Comparison of ENCODE assay signal across 12 cellular contexts in genomic region chr16:88566158-88566557, GRCh38. TPM values are rescaled to one million over a fixed set of nuclear protein-coding genes. Genes with fewer than 3 reads are reported as not detected.
DNase-seq lines count a peak whose midpoint lies in the region; ATAC-seq and TF ChIP-seq lines count a peak whose summit lies in the region.
"Had no signal": no experiment of that assay in that cellular context is flagged by ENCODE, and none has a peak within 500 bp of the region (broad histone marks: within the 10 kb centered on the region; RNA-seq: fewer than 3 reads in every experiment).

No MANE protein-coding gene starts in this region.

- no peak overlapping the region for H2BK120ac ChIP-seq in neuronal stem cell (ENCODE audit: low read depth, low read length)

- H3K14ac ChIP-seq in neuronal stem cell (ENCODE audit: low read length) = no peak overlapping the region

- CTCF ChIA-PET in MCF 10A (lab: Yijun Ruan, JAX) = no interaction called here

- H2BK12ac ChIP-seq in neuronal stem cell (ENCODE audit: low read length) = no peak overlapping the region

- no peak overlapping the region for H3K4me3 Mint-ChIP-seq in MCF 10A (ENCODE audit: unreplicated experiment)
- no peak overlapping the region for H3K4me3 Mint-ChIP-seq in activated naive CD8-positive, alpha-beta T cell treated with anti-CD3 and anti-CD28 coated beads, Interleukin-2, amount 10 ng/mL, durations not matched to agents 7 days and 5 days
- no peak overlapping the region for H3K4me3 Mint-ChIP-seq in natural killer cell treated with Interleukin-12 subunit alpha and Interleukin-12 subunit beta and Interleukin-15 and Interleukin-18, amount 100 ng/mL, for 72 hours

- TF ChIP-seq CTCF in MCF 10A (IDR thresholded peaks at IDR 0.05; ENCODE audit: unreplicated experiment) (no peak), breast epithelium (IDR thresholded peaks at IDR 0.05) (no peak)

- WGBS in neuronal stem cell (ENCODE audit: extremely low coverage in 2 of 2, insufficient read length in 2 of 2, insufficient replicate concordance in 1 of 2), 2 donors = no CpG with 5 or more reads among the region's 6 CpGs

- no peak overlapping the region for H4K91ac ChIP-seq in neuronal stem cell (ENCODE audit: low read depth, low read length, poor library complexity)

- POLR2A ChIA-PET in MCF 10A (lab: Yijun Ruan, JAX) = no interaction called here
- POLR2A ChIA-PET in activated naive CD8-positive, alpha-beta T cell treated with anti-CD3 and anti-CD28 coated beads, Interleukin-2, amount 10 ng/mL, durations not matched to agents 7 days and 5 days (lab: Charles Lee) = no interaction called here

- H3K9me3 ChIP-seq in breast epithelium (no peaks in the 10 kb centered on the region), neuronal stem cell (replicated peaks in 1 of 2; ENCODE audit: control insufficient read depth in 2 of 2, insufficient read depth in 1 of 2, low read depth in 1 of 2, low read length in 2 of 2) (peaks cover 0 to 3% of the 10 kb centered on the region in 2 donors)
- H3K9me3 ChIP-seq: BE2C, transverse colon had no signal

- H3K36me3 ChIP-seq in breast epithelium (no peaks in the 10 kb centered on the region), neuronal stem cell (replicated peaks in 1 of 2; ENCODE audit: control insufficient read depth in 2 of 2, insufficient read depth in 2 of 2, low read length in 2 of 2) (no peaks in the 10 kb centered on the region)
- H3K36me3 ChIP-seq: BE2C, transverse colon had no signal

- no peaks in the 10 kb centered on the region for H3K9me3 Mint-ChIP-seq in MCF 10A (ENCODE audit: unreplicated experiment)
- H3K9me3 Mint-ChIP-seq in activated naive CD8-positive, alpha-beta T cell treated with anti-CD3 and anti-CD28 coated beads, Interleukin-2, amount 10 ng/mL, durations not matched to agents 7 days and 5 days = no peaks in the 10 kb centered on the region
- H3K9me3 Mint-ChIP-seq in natural killer cell treated with Interleukin-12 subunit alpha and Interleukin-12 subunit beta and Interleukin-15 and Interleukin-18, amount 100 ng/mL, for 72 hours = no peaks in the 10 kb centered on the region

- H3K27me3 Mint-ChIP-seq in MCF 10A (ENCODE audit: insufficient read depth, unreplicated experiment) = no peaks in the 10 kb centered on the region
- H3K27me3 Mint-ChIP-seq in activated naive CD8-positive, alpha-beta T cell treated with anti-CD3 and anti-CD28 coated beads, Interleukin-2, amount 10 ng/mL, durations not matched to agents 7 days and 5 days = peaks cover 2% of the 10 kb centered on the region
- no peaks in the 10 kb centered on the region for H3K27me3 Mint-ChIP-seq in natural killer cell treated with Interleukin-12 subunit alpha and Interleukin-12 subunit beta and Interleukin-15 and Interleukin-18, amount 100 ng/mL, for 72 hours

- H3K27ac ChIP-seq in breast epithelium (no peak overlapping the region), neuronal stem cell (replicated peaks; ENCODE audit: low read length) (no peak overlapping the region)
- H3K27ac ChIP-seq: HL-60, transverse colon had no signal

- H3K27me3 ChIP-seq in breast epithelium (no peaks in the 10 kb centered on the region), neuronal stem cell (ENCODE audit: control insufficient read depth in 3 of 3, insufficient read depth in 3 of 3, low read depth in 1 of 3, low read length in 3 of 3) (no peaks in the 10 kb centered on the region)
- H3K27me3 ChIP-seq: BE2C, transverse colon had no signal

- peaks cover 11% of the 10 kb centered on the region for H3K79me1 ChIP-seq in neuronal stem cell (ENCODE audit: low read depth, low read length)

- no peak overlapping the region for H3K27ac Mint-ChIP-seq in MCF 10A (ENCODE audit: low read depth, unreplicated experiment)
- H3K27ac Mint-ChIP-seq in activated naive CD8-positive, alpha-beta T cell treated with anti-CD3 and anti-CD28 coated beads, Interleukin-2, amount 10 ng/mL, durations not matched to agents 7 days and 5 days = peak overlapping the region; percentile 55
- H3K27ac Mint-ChIP-seq in natural killer cell treated with Interleukin-12 subunit alpha and Interleukin-12 subunit beta and Interleukin-15 and Interleukin-18, amount 100 ng/mL, for 72 hours = no peak overlapping the region

- H2AK5ac ChIP-seq in neuronal stem cell (ENCODE audit: low read depth, low read length) = no peak overlapping the region

- intact Hi-C loops in MCF 10A (cut with micrococcal nuclease) = no loop called here
- intact Hi-C loops in breast epithelium (cut with DNase I; ENCODE audit: low total_unique reads) = no loop called here

- BruUV-seq in MCF 10A (replicated peaks; lab: Mats Ljungman, UMichigan) = no TSS peak

- no peak overlapping the region for H4K8ac ChIP-seq in neuronal stem cell (ENCODE audit: low read depth, low read length)

- H3K4me3 ChIP-seq in breast epithelium (no peak overlapping the region), neuronal stem cell (ENCODE audit: low read length in 2 of 2) (no peak overlapping the region)
- H3K4me3 ChIP-seq: transverse colon had no signal

- no peaks in the 10 kb centered on the region for H3K4me1 Mint-ChIP-seq in MCF 10A (ENCODE audit: insufficient read depth, unreplicated experiment)
- peaks cover 11% of the 10 kb centered on the region for H3K4me1 Mint-ChIP-seq in activated naive CD8-positive, alpha-beta T cell treated with anti-CD3 and anti-CD28 coated beads, Interleukin-2, amount 10 ng/mL, durations not matched to agents 7 days and 5 days
- peaks cover 13 to 17% of the 10 kb centered on the region in 2 donors for H3K4me1 Mint-ChIP-seq in natural killer cell treated with Interleukin-12 subunit alpha and Interleukin-12 subunit beta and Interleukin-15 and Interleukin-18, amount 100 ng/mL, for 72 hours (ENCODE audit: low read depth in 2 of 2)

- no peak overlapping the region for H2BK15ac ChIP-seq in neuronal stem cell (ENCODE audit: low read length)

- H3K4ac ChIP-seq in neuronal stem cell (ENCODE audit: low read length) = no peak overlapping the region

- H3K23ac ChIP-seq in neuronal stem cell (ENCODE audit: low read depth, low read length, poor library complexity) = no peak overlapping the region

- no peak overlapping the region for H2BK5ac ChIP-seq in neuronal stem cell (ENCODE audit: low read length)

- ATAC-seq in activated naive CD8-positive, alpha-beta T cell treated with anti-CD3 and anti-CD28 coated beads, Interleukin-2, amount 10 ng/mL, durations not matched to agents 7 days and 5 days (ENCODE audit: low read depth) = no peak
- ATAC-seq in GM19455 (IDR thresholded peaks at IDR 0.05; ENCODE audit: unreplicated experiment) = no peak
- ATAC-seq in natural killer cell treated with Interleukin-12 subunit alpha and Interleukin-12 subunit beta and Interleukin-15 and Interleukin-18, amount 100 ng/mL, for 72 hours = no peak

- no peaks in the 10 kb centered on the region for H3K36me3 Mint-ChIP-seq in MCF 10A (ENCODE audit: insufficient read depth, unreplicated experiment)
- H3K36me3 Mint-ChIP-seq in activated naive CD8-positive, alpha-beta T cell treated with anti-CD3 and anti-CD28 coated beads, Interleukin-2, amount 10 ng/mL, durations not matched to agents 7 days and 5 days = no peaks in the 10 kb centered on the region
- no peaks in the 10 kb centered on the region for H3K36me3 Mint-ChIP-seq in natural killer cell treated with Interleukin-12 subunit alpha and Interleukin-12 subunit beta and Interleukin-15 and Interleukin-18, amount 100 ng/mL, for 72 hours

- no peak overlapping the region for H3K4me2 ChIP-seq in neuronal stem cell (ENCODE audit: insufficient read depth, low read length, poor library complexity, severe bottlenecking)

- H3K18ac ChIP-seq in neuronal stem cell (ENCODE audit: low read length) = no peak overlapping the region

- no peak for TF ChIP-seq POLR2A in breast epithelium (IDR thresholded peaks at IDR 0.05)

- no peak overlapping the region for H2AFZ ChIP-seq in neuronal stem cell (ENCODE audit: low read length)

- DNase-seq in MCF 10A (ENCODE audit: unreplicated experiment) (peak; percentile 12), breast epithelium (ENCODE audit: low spot score in 2 of 2) (no peak), neuronal stem cell (ENCODE audit: low spot score) (peak; percentile 33), NOMO-1 treated with DMSO at 0.1 percent for 48 hours (lab: John Stamatoyannopoulos, UW; ENCODE audit: unreplicated experiment) (no peak), NCI-H2227 (lab: John Stamatoyannopoulos, UW; ENCODE audit: unreplicated experiment) (no peak)
- DNase-seq in activated naive CD8-positive, alpha-beta T cell treated with anti-CD3 and anti-CD28 coated beads, Interleukin-2, amount 10 ng/mL, durations not matched to agents 7 days and 5 days = no peak
- DNase-seq in natural killer cell treated with Interleukin-12 subunit alpha and Interleukin-12 subunit beta and Interleukin-15 and Interleukin-18, amount 100 ng/mL, for 72 hours (ENCODE audit: low spot score) = no peak
- DNase-seq: BE2C, NCI-H345, transverse colon had no signal

- H3K4me1 ChIP-seq in breast epithelium = peaks cover under 1 to 7% of the 10 kb centered on the region in 2 donors
- H3K4me1 ChIP-seq in neuronal stem cell (ENCODE audit: control insufficient read depth in 2 of 2, insufficient read depth in 1 of 2, low read depth in 1 of 2, low read length in 2 of 2) = peaks cover 1 to 6% of the 10 kb centered on the region in 2 donors

- H3K9ac ChIP-seq in neuronal stem cell (ENCODE audit: low read depth, low read length, poor library complexity) = no peak overlapping the region

RNA-seq across cellular contexts. Expression of gene ZC3H18, which starts 4.0 kb away (rescaled TPM):
- total RNA-seq in MCF 10A (2022) (34.4 and 40.5 TPM in 2 replicates), breast epithelium (10 to 100 TPM; 12.5 to 14.9 (median 13.3) TPM)
- 10 to 100 TPM; 83.4 to 88.7 TPM for total RNA-seq in activated naive CD8-positive, alpha-beta T cell treated with anti-CD3 and anti-CD28 coated beads, Interleukin-2, amount 10 ng/mL, durations not matched to agents 7 days and 5 days
- polyA plus RNA-seq in neuronal stem cell (2013, experiment 1 of 2) = 48.7 TPM
- 49.9 TPM for polyA plus RNA-seq in neuronal stem cell (2013, experiment 2 of 2)
- total RNA-seq in natural killer cell treated with Interleukin-12 subunit alpha and Interleukin-12 subunit beta and Interleukin-15 and Interleukin-18, amount 100 ng/mL, for 72 hours = 100 to 1,000 TPM in 1 of 2 donors, 10 to 100 TPM in 1; 85.0 to 148 TPM

Comparison
In these comparisons a context has a peak if more than half of its experiments do, and no peak if none do; other contexts are left out.
1. DNase-seq: peak in MCF 10A (single experiment) and neuronal stem cell (single experiment); none in breast epithelium (0 of 2), activated naive CD8-positive, alpha-beta T cell treated with anti-CD3 and anti-CD28 coated beads, Interleukin-2, amount 10 ng/mL, durations not matched to agents 7 days and 5 days (single experiment), NOMO-1 treated with DMSO at 0.1 percent for 48 hours (single experiment), NCI-H2227 (single experiment) and natural killer cell treated with Interleukin-12 subunit alpha and Interleukin-12 subunit beta and Interleukin-15 and Interleukin-18, amount 100 ng/mL, for 72 hours (single experiment).